In genomic region chr19:13098291-13099072, GRCh38 we compare ENCODE assay signal across 1 cellular context.
A peak's percentile ranks its signal among the peaks of the same experiment; 100 is the strongest.
TF ChIP-seq lines count a peak whose summit lies in the region.

No MANE protein-coding gene starts in this region.

TF ChIP-seq in K562, 482 proteins besides CTCF, POLR2A, EP300 and RAD21 (continued from another document and continues in another):
- TF ChIP-seq SRSF7 (optimal IDR thresholded peaks at IDR 0.05; ENCODE audit: low read depth, low read length) (no peak), DDX20 (tag; IDR thresholded peaks at IDR 0.05; ENCODE audit: low read depth) (no peak), RFX7 (CRISPR knock-in tag; IDR thresholded peaks at IDR 0.05) (0 out of 2 replicates have a peak, but pooled peaks have one; percentile 35), ZNF280B (CRISPR knock-in tag; IDR thresholded peaks at IDR 0.05) (no peak), ZNF232 (CRISPR knock-in tag; IDR thresholded peaks at IDR 0.05) (no peak), MEIS2 (IDR thresholded peaks at IDR 0.05; ENCODE audit: partially characterized antibody) (no peak), ZNF146 (CRISPR knock-in tag; IDR thresholded peaks at IDR 0.05; ENCODE audit: unreplicated experiment) (no peak), HMG20B (CRISPR knock-in tag; IDR thresholded peaks at IDR 0.05) (0 out of 2 replicates have a peak, but pooled peaks have one; percentile 7), NBN (IDR thresholded peaks at IDR 0.05; ENCODE audit: low read depth) (peak; percentile 47; the same call in 1 of the 2 replicates), C11orf30 (IDR thresholded peaks at IDR 0.05; ENCODE audit: low read depth) (no peak), MAFG (tag; conservative IDR thresholded peaks at IDR 0.05) (no peak), SREBF1 (IDR thresholded peaks at IDR 0.05; ENCODE audit: borderline replicate concordance, low read depth, low read length) (no peak), ETS2 (tag; IDR thresholded peaks at IDR 0.05; ENCODE audit: borderline replicate concordance, poor library complexity, severe bottlenecking) (no peak), NCOA6 (IDR thresholded peaks at IDR 0.05) (peak; percentile 93), ZNF780A (CRISPR knock-in tag; IDR thresholded peaks at IDR 0.05) (peak; percentile 74; the same call in 1 of the 2 replicates), RBFOX2 (IDR thresholded peaks at IDR 0.05; ENCODE audit: low read depth, low read length) (no peak; the same call in 1 of the 2 replicates), POLR2G (IDR thresholded peaks at IDR 0.05; ENCODE audit: low read depth, low read length) (peak; percentile 61), CREB5 (CRISPR knock-in tag; IDR thresholded peaks at IDR 0.05) (no peak; the same call in 1 of the 2 replicates), PCBP2 (IDR thresholded peaks at IDR 0.05; ENCODE audit: low read depth, low read length, poor library complexity, severe bottlenecking) (no peak), TFAM (CRISPR knock-in tag; conservative IDR thresholded peaks at IDR 0.05) (no peak), ZKSCAN8 (CRISPR knock-in tag; IDR thresholded peaks at IDR 0.05) (no peak), PHF20 (IDR thresholded peaks at IDR 0.05; ENCODE audit: partially characterized antibody) (no peak), JUN (IDR thresholded peaks at IDR 0.05; ENCODE audit: borderline replicate concordance, low read depth, low read length) (no peak), JUN (CRISPR knock-in tag; IDR thresholded peaks at IDR 0.05; ENCODE audit: borderline replicate concordance) (no peak), DPF2 (IDR thresholded peaks at IDR 0.05) (0 out of 2 replicates have a peak, but pooled peaks have one; percentile 30), ZNF3 (CRISPR knock-in tag; IDR thresholded peaks at IDR 0.05) (peak; percentile 32; the same call in 1 of the 2 replicates), TEAD1 (CRISPR knock-in tag; IDR thresholded peaks at IDR 0.05) (peak in 1 of 2 experiments; percentile 60; a peak in 3 of 4 replicates), SNRNP70 (optimal IDR thresholded peaks at IDR 0.05; ENCODE audit: low read depth, low read length) (no peak), PHB (CRISPR knock-in tag; IDR thresholded peaks at IDR 0.05) (peak; percentile 24; the same call in 1 of the 2 replicates), ILF3 (IDR thresholded peaks at IDR 0.05; ENCODE audit: borderline replicate concordance) (peak; percentile 12; the same call in 1 of the 2 replicates), CBX8 (IDR thresholded peaks at IDR 0.05; ENCODE audit: borderline replicate concordance, extremely low read depth, low read depth, low read length, poor library complexity, severe bottlenecking) (no peak), POLR2B (IDR thresholded peaks at IDR 0.05; ENCODE audit: low read depth, partially characterized antibody) (peak; percentile 70), MEF2D (tag; conservative IDR thresholded peaks at IDR 0.05; ENCODE audit: low read depth) (peak; percentile 73), VEZF1 (CRISPR knock-in tag; IDR thresholded peaks at IDR 0.05) (peak; percentile 79), EGR1 (conservative IDR thresholded peaks at IDR 0.05) (peak; percentile 62), AFF4 (CRISPR knock-in tag; IDR thresholded peaks at IDR 0.05) (no peak), RB1 (IDR thresholded peaks at IDR 0.05; ENCODE audit: low read depth) (no peak), PTBP1 (IDR thresholded peaks at IDR 0.05; ENCODE audit: low read depth, low read length) (no peak), PYGO2 (tag; IDR thresholded peaks at IDR 0.05) (no peak)
- TF ChIP-seq, protein P1, sequence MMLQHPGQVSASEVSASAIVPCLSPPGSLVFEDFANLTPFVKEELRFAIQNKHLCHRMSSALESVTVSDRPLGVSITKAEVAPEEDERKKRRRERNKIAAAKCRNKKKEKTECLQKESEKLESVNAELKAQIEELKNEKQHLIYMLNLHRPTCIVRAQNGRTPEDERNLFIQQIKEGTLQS (IDR thresholded peaks at IDR 0.05), result no peak
- TF ChIP-seq, protein P1 (CRISPR knock-in tag; conservative IDR thresholded peaks at IDR 0.05), result no peak
- TF ChIP-seq, protein P2, sequence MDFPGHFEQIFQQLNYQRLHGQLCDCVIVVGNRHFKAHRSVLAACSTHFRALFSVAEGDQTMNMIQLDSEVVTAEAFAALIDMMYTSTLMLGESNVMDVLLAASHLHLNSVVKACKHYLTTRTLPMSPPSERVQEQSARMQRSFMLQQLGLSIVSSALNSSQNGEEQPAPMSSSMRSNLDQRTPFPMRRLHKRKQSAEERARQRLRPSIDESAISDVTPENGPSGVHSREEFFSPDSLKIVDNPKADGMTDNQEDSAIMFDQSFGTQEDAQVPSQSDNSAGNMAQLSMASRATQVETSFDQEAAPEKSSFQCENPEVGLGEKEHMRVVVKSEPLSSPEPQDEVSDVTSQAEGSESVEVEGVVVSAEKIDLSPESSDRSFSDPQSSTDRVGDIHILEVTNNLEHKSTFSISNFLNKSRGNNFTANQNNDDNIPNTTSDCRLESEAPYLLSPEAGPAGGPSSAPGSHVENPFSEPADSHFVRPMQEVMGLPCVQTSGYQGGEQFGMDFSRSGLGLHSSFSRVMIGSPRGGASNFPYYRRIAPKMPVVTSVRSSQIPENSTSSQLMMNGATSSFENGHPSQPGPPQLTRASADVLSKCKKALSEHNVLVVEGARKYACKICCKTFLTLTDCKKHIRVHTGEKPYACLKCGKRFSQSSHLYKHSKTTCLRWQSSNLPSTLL (IDR thresholded peaks at IDR 0.05), result no peak
- TF ChIP-seq, protein P3, sequence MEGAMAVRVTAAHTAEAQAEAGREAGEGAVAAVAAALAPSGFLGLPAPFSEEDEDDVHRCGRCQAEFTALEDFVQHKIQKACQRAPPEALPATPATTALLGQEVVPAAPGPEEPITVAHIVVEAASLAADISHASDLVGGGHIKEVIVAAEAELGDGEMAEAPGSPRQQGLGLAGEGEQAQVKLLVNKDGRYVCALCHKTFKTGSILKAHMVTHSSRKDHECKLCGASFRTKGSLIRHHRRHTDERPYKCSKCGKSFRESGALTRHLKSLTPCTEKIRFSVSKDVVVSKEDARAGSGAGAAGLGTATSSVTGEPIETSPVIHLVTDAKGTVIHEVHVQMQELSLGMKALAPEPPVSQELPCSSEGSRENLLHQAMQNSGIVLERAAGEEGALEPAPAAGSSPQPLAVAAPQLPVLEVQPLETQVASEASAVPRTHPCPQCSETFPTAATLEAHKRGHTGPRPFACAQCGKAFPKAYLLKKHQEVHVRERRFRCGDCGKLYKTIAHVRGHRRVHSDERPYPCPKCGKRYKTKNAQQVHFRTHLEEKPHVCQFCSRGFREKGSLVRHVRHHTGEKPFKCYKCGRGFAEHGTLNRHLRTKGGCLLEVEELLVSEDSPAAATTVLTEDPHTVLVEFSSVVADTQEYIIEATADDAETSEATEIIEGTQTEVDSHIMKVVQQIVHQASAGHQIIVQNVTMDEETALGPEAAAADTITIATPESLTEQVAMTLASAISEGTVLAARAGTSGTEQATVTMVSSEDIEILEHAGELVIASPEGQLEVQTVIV (CRISPR knock-in tag; IDR thresholded peaks at IDR 0.05; ENCODE audit: borderline replicate concordance), result 0 out of 2 replicates have a peak, but pooled peaks have one; percentile 6
- TF ChIP-seq, protein P4, sequence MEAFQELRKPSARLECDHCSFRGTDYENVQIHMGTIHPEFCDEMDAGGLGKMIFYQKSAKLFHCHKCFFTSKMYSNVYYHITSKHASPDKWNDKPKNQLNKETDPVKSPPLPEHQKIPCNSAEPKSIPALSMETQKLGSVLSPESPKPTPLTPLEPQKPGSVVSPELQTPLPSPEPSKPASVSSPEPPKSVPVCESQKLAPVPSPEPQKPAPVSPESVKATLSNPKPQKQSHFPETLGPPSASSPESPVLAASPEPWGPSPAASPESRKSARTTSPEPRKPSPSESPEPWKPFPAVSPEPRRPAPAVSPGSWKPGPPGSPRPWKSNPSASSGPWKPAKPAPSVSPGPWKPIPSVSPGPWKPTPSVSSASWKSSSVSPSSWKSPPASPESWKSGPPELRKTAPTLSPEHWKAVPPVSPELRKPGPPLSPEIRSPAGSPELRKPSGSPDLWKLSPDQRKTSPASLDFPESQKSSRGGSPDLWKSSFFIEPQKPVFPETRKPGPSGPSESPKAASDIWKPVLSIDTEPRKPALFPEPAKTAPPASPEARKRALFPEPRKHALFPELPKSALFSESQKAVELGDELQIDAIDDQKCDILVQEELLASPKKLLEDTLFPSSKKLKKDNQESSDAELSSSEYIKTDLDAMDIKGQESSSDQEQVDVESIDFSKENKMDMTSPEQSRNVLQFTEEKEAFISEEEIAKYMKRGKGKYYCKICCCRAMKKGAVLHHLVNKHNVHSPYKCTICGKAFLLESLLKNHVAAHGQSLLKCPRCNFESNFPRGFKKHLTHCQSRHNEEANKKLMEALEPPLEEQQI (IDR thresholded peaks at IDR 0.05), result no peak
- TF ChIP-seq, protein P5, sequence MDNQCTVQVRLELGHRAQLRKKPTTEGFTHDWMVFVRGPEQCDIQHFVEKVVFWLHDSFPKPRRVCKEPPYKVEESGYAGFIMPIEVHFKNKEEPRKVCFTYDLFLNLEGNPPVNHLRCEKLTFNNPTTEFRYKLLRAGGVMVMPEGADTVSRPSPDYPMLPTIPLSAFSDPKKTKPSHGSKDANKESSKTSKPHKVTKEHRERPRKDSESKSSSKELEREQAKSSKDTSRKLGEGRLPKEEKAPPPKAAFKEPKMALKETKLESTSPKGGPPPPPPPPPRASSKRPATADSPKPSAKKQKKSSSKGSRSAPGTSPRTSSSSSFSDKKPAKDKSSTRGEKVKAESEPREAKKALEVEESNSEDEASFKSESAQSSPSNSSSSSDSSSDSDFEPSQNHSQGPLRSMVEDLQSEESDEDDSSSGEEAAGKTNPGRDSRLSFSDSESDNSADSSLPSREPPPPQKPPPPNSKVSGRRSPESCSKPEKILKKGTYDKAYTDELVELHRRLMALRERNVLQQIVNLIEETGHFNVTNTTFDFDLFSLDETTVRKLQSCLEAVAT (IDR thresholded peaks at IDR 0.05), result peak; percentile 56 to 58; a peak in 1 of 4 replicates
- TF ChIP-seq, protein P6, sequence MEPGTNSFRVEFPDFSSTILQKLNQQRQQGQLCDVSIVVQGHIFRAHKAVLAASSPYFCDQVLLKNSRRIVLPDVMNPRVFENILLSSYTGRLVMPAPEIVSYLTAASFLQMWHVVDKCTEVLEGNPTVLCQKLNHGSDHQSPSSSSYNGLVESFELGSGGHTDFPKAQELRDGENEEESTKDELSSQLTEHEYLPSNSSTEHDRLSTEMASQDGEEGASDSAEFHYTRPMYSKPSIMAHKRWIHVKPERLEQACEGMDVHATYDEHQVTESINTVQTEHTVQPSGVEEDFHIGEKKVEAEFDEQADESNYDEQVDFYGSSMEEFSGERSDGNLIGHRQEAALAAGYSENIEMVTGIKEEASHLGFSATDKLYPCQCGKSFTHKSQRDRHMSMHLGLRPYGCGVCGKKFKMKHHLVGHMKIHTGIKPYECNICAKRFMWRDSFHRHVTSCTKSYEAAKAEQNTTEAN (CRISPR knock-in tag; IDR thresholded peaks at IDR 0.05), result no peak
